Comparison of ENCODE assay signal across 1 cellular context in genomic region chr22:20392983-20393704, GRCh38.
TF ChIP-seq lines count a peak whose summit lies in the region.

No MANE protein-coding gene starts in this region.

TF ChIP-seq in H1, 55 proteins besides CTCF, POLR2A, EP300 and RAD21 (continued from another document):
- no peak for TF ChIP-seq KDM4A (IDR thresholded peaks at IDR 0.05; ENCODE audit: low read depth, low read length, severe bottlenecking)
- TF ChIP-seq SP2 (IDR thresholded peaks at IDR 0.05; ENCODE audit: low read length) = no peak
- no peak for TF ChIP-seq EZH2 (IDR thresholded peaks at IDR 0.05; ENCODE audit: low read depth, low read length, severe bottlenecking)
- no peak for TF ChIP-seq RFX5 (IDR thresholded peaks at IDR 0.05; ENCODE audit: borderline replicate concordance, low read depth, low read length)
- no peak for TF ChIP-seq EGR1 (IDR thresholded peaks at IDR 0.05; ENCODE audit: borderline replicate concordance, low read depth, low read length)
- TF ChIP-seq TAF1 (IDR thresholded peaks at IDR 0.05; ENCODE audit: low read depth, low read length) = no peak
TF ChIP-seq in H1: peak in this region for 0.
